ENCODE assay signal across 8 cellular contexts in genomic region chr6:150006961-150007464, GRCh38. TPM values are rescaled to one million over a fixed set of nuclear protein-coding genes. Genes with fewer than 3 reads are reported as not detected.
A peak's percentile ranks its signal among the peaks of the same experiment; 100 is the strongest.
DNase-seq lines count a peak whose midpoint lies in the region; ATAC-seq, FAIRE-seq and TF ChIP-seq lines count a peak whose summit lies in the region.

No MANE protein-coding gene starts in this region.

- no peak for FAIRE-seq in RCC 7860 (lab: Jason Lieb, UNC)

- POLR2A ChIA-PET in A673 (lab: Charles Lee; ENCODE audit: low non-redundant PET), result interaction anchor here (0.5 kb wide), 1 partner anchor 177 kb away, joined by 28 read pairs; no protein-coding TSS in a partner anchor

- H3K4me1 ChIP-seq in A673 (ENCODE audit: insufficient read depth, low read length, poor library complexity, severe bottlenecking) (no peaks in the 10 kb centered on the region), osteoblast (ENCODE audit: insufficient read depth, low read length) (peaks cover 5% of the 10 kb centered on the region)

- BruUV-seq in A673 (replicated peaks; lab: Mats Ljungman, UMichigan), result no TSS peak

- H3K27me3 ChIP-seq in A673 (replicated peaks; ENCODE audit: insufficient read depth, low read depth, low read length, poor library complexity) (peaks cover 19% of the 10 kb centered on the region), brain microvascular endothelial cell (replicated peaks) (peaks cover 27% of the 10 kb centered on the region), osteoblast (ENCODE audit: insufficient read depth, low read length) (peaks cover 43% of the 10 kb centered on the region)

- ATAC-seq in HG03135 (IDR thresholded peaks at IDR 0.05; ENCODE audit: unreplicated experiment), result no peak

- in situ Hi-C loops in brain microvascular endothelial cell (cut with HindIII; ENCODE audit: low pct_ligation_motif_present, low sequenced_read_pairs), result no loop called here

- DNase-seq in A673 (ENCODE audit: low spot score) (peak; percentile 31), NOMO-1 treated with DMSO at 0.1 percent for 48 hours (lab: John Stamatoyannopoulos, UW; ENCODE audit: unreplicated experiment) (peak; percentile 23), brain microvascular endothelial cell (no peak), osteoblast (ENCODE audit: insufficient read length, low spot score, missing footprints) (no peak), RCC 7860 (ENCODE audit: low spot score) (no peak), NCI-H1436 (lab: John Stamatoyannopoulos, UW) (no peak)

- H2AFZ ChIP-seq in osteoblast (ENCODE audit: low read length), result no peak overlapping the region

- TF ChIP-seq CTCF in A673 (conservative IDR thresholded peaks at IDR 0.05; ENCODE audit: low read depth, low read length) (peak; percentile 54), GM12874 (IDR thresholded peaks at IDR 0.05; ENCODE audit: insufficient read depth, low read depth, low read length) (peak; percentile 46; the same call in 1 of the 2 replicates), brain microvascular endothelial cell (IDR thresholded peaks at IDR 0.05; ENCODE audit: low read depth, low read length, missing control alignments) (peak; percentile 73), osteoblast (IDR thresholded peaks at IDR 0.05; ENCODE audit: extremely low read depth, low read depth, low read length) (peak; percentile 48)

- no peak overlapping the region for H3K4me2 ChIP-seq in osteoblast (ENCODE audit: insufficient read depth, low read length)

- H3K36me3 ChIP-seq in A673 (ENCODE audit: insufficient read depth, low read length, poor library complexity, severe bottlenecking), result no peaks in the 10 kb centered on the region
- no peaks in the 10 kb centered on the region for H3K36me3 ChIP-seq in brain microvascular endothelial cell (replicated peaks)
- no peaks in the 10 kb centered on the region for H3K36me3 ChIP-seq in osteoblast (ENCODE audit: insufficient read depth, low read length)

- H3K79me2 ChIP-seq in osteoblast (ENCODE audit: insufficient read depth, low read length), result no peaks in the 10 kb centered on the region

- no peaks in the 10 kb centered on the region for H3K9me3 ChIP-seq in A673 (ENCODE audit: low read depth, low read length, poor library complexity, severe bottlenecking)
- no peaks in the 10 kb centered on the region for H3K9me3 ChIP-seq in osteoblast (ENCODE audit: low read depth, low read length)

- H3K4me3 ChIP-seq in A673 (ENCODE audit: low read depth, low read length, poor library complexity, severe bottlenecking) (no peak overlapping the region), brain microvascular endothelial cell (ENCODE audit: low read depth, low read length) (no peak overlapping the region), osteoblast (ENCODE audit: insufficient read depth, low read length) (no peak overlapping the region)

- intact Hi-C loops in A673 (cut with micrococcal nuclease; ENCODE audit: unreplicated experiment), result no loop called here

- H3K27ac ChIP-seq in A673 (ENCODE audit: low read depth, low read length, poor library complexity, severe bottlenecking) (no peak overlapping the region), brain microvascular endothelial cell (no peak overlapping the region), osteoblast (ENCODE audit: low read depth, low read length) (no peak overlapping the region)

- CTCF ChIA-PET in A673 (lab: Charles Lee), result interaction anchor here (0.5 to 1.6 kb wide), 5 partner anchors 10 to 411 kb away, joined by 3 to 5 read pairs (median 3); no protein-coding TSS in a partner anchor

- H4K20me1 ChIP-seq in osteoblast (ENCODE audit: insufficient read depth, low read length), result no peaks in the 10 kb centered on the region

RNA-seq across cellular contexts. Expression of gene RAET1L, which starts 18.3 kb away (rescaled TPM):
- total RNA-seq in A673 (2021) (not detected in 2 replicates), osteoblast (not detected in 2 replicates)

RNA-seq across cellular contexts. Expression of gene ULBP1, which starts 43.3 kb away (rescaled TPM):
- total RNA-seq in A673 (2021) (5.2 and 7.0 TPM in 2 replicates), osteoblast (0.72 and 0.88 TPM in 2 replicates)

Comparison
In these comparisons a context has a peak if more than half of its experiments do, and no peak if none do; other contexts are left out.
1. DNase-seq: peak in A673 (single experiment) and NOMO-1 treated with DMSO at 0.1 percent for 48 hours (single experiment); none in brain microvascular endothelial cell (single experiment), osteoblast (single experiment), RCC 7860 (single experiment) and NCI-H1436 (single experiment).
2. Peak in every context shown above with its lines, with median percentiles within 50 percentile points of each other: CTCF ChIP-seq.